In the genomic region with DNA sequence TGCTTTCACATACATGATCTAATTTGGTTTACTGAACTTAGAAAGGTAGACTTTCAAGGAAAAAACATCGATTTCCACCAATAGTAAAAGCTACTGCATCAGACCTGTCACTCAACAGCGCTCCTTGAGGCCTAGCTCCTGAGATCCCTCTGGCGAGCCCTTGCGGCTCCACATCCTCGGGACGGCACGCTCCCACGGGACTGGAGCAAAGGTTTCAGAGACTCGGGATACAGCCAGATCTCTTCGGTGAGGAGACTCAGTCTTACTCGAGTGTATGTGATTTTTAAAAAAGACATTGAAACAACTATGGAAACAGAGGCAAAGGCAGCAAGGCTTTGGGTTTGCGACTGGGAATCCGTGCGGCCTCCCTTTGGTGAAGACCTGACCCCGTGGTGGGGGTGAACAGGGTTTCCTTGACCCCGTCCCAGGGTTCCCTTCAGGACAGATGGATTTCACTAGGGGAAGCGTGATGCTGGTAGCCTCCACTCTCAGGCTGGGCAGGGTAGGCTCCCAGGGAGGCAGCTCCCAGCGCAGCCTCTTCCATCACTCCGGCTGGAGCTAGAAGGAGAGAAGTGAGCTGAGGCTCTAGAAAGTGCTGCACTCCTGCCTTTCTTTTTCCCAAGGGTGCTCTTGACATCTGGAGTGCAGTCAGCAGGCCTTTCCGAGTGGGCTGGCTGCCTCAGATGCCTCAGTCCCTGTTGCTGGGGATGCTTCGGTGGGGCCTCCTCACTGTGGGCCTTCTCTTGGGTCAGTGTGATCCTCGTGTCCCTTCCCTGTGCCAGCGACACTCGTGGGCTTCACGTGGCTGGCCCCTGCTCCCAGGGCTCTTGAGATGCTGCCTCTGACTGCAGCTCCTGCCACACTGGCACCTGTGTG, we compare ENCODE assay signal across 18 cellular contexts. TPM values are rescaled to one million over a fixed set of nuclear protein-coding genes. Genes with fewer than 3 reads are reported as not detected.
DNase-seq lines count a peak whose midpoint lies in the region; ATAC-seq and TF ChIP-seq lines count a peak whose summit lies in the region.
"Had no signal": no experiment of that assay in that cellular context is flagged by ENCODE, and none has a peak within 500 bp of the region (broad histone marks: within the 10 kb centered on the region; RNA-seq: fewer than 3 reads in every experiment).

No MANE protein-coding gene starts in this region.

- H3K18ac ChIP-seq in neuronal stem cell (ENCODE audit: low read length) = peak overlapping the region; percentile 42

- H2BK120ac ChIP-seq in neuronal stem cell (ENCODE audit: low read depth, low read length) = no peak overlapping the region

- H2BK12ac ChIP-seq in neuronal stem cell (ENCODE audit: low read length) = no peak overlapping the region

- ATAC-seq in GM23338 (peak; percentile 52), GM19397 (IDR thresholded peaks at IDR 0.05; ENCODE audit: unreplicated experiment) (no peak)
- ATAC-seq: GM12878 had no signal

- H3K27me3 Mint-ChIP-seq in activated naive CD4-positive, alpha-beta T cell treated with anti-CD3 and anti-CD28 coated beads for 36 hours (ENCODE audit: low read depth) = no peaks in the 10 kb centered on the region
- peaks cover 7% of the 10 kb centered on the region for H3K27me3 Mint-ChIP-seq in GM23338 (ENCODE audit: insufficient read depth, low read depth, poor library complexity)
- no peaks in the 10 kb centered on the region for H3K27me3 Mint-ChIP-seq in activated naive CD8-positive, alpha-beta T cell treated with anti-CD3 and anti-CD28 coated beads for 36 hours

- H4K20me1 ChIP-seq in GM23338 (replicated peaks; ENCODE audit: insufficient read depth) = no peaks in the 10 kb centered on the region

- H3K4me3 ChIP-seq in GM23338 (no peak overlapping the region), neuronal stem cell (ENCODE audit: low read length in 2 of 2) (no peak overlapping the region)
- H3K4me3 ChIP-seq: ascending aorta, GM12878, ovary, thoracic aorta had no signal

- no peaks in the 10 kb centered on the region for H3K9me3 ChIP-seq in neuronal stem cell (replicated peaks in 1 of 2; ENCODE audit: control insufficient read depth in 2 of 2, insufficient read depth in 1 of 2, low read depth in 1 of 2, low read length in 2 of 2)
- H3K9me3 ChIP-seq: ascending aorta, ovary, thoracic aorta had no signal

- H3K14ac ChIP-seq in neuronal stem cell (ENCODE audit: low read length) = no peak overlapping the region

- H3K36me3 ChIP-seq in GM23338 (ENCODE audit: insufficient read depth) = no peaks in the 10 kb centered on the region
- peaks cover 3 to 67% of the 10 kb centered on the region in 2 donors for H3K36me3 ChIP-seq in neuronal stem cell (replicated peaks in 1 of 2; ENCODE audit: control insufficient read depth in 2 of 2, insufficient read depth in 2 of 2, low read length in 2 of 2)
- H3K36me3 ChIP-seq: ovary had no signal

- H3K27ac ChIP-seq in GM23338 (ENCODE audit: low read depth) (no peak overlapping the region), neuronal stem cell (replicated peaks; ENCODE audit: low read length) (no peak overlapping the region)
- H3K27ac ChIP-seq: ascending aorta, ovary, thoracic aorta had no signal

- peaks cover 6% of the 10 kb centered on the region; the same call in 1 of the 2 replicates for H3K4me1 ChIP-seq in GM23338 (ENCODE audit: insufficient read depth)
- H3K4me1 ChIP-seq in neuronal stem cell (ENCODE audit: control insufficient read depth in 2 of 2, insufficient read depth in 1 of 2, low read depth in 1 of 2, low read length in 2 of 2) = peaks cover 2% of the 10 kb centered on the region in 2 donors

- no peak overlapping the region for H3K4me3 Mint-ChIP-seq in activated naive CD4-positive, alpha-beta T cell treated with anti-CD3 and anti-CD28 coated beads for 36 hours
- no peak overlapping the region for H3K4me3 Mint-ChIP-seq in GM23338
- no peak overlapping the region for H3K4me3 Mint-ChIP-seq in activated naive CD8-positive, alpha-beta T cell treated with anti-CD3 and anti-CD28 coated beads for 36 hours

- no peak overlapping the region for H3K9ac ChIP-seq in neuronal stem cell (ENCODE audit: low read depth, low read length, poor library complexity)

- no peaks in the 10 kb centered on the region for H3K9me2 ChIP-seq in GM23338 (ENCODE audit: insufficient read depth)

- H2AFZ ChIP-seq in GM23338 = no peak overlapping the region
- H2AFZ ChIP-seq in neuronal stem cell (ENCODE audit: low read length) = no peak overlapping the region

- H3K27me3 ChIP-seq in GM23338 (ENCODE audit: insufficient read depth) = peaks cover 10% of the 10 kb centered on the region; the same call in 1 of the 2 replicates
- H3K27me3 ChIP-seq in neuronal stem cell (ENCODE audit: control insufficient read depth in 3 of 3, insufficient read depth in 3 of 3, low read depth in 1 of 3, low read length in 3 of 3) = no peaks in the 10 kb centered on the region
- H3K27me3 ChIP-seq: ascending aorta, ovary had no signal

- H3F3A ChIP-seq in GM23338 (replicated peaks; ENCODE audit: low read depth) = peaks cover 7% of the 10 kb centered on the region; the same call in 1 of the 2 replicates

- no CpG with 5 or more reads among the region's 25 CpGs for WGBS in neuronal stem cell (ENCODE audit: extremely low coverage in 2 of 2, insufficient read length in 2 of 2, insufficient replicate concordance in 1 of 2), 2 donors

- peaks cover 20% of the 10 kb centered on the region for H3K36me3 Mint-ChIP-seq in activated naive CD4-positive, alpha-beta T cell treated with anti-CD3 and anti-CD28 coated beads for 36 hours (ENCODE audit: low read depth)
- H3K36me3 Mint-ChIP-seq in GM23338 (ENCODE audit: low read depth) = no peaks in the 10 kb centered on the region
- peaks cover 28% of the 10 kb centered on the region for H3K36me3 Mint-ChIP-seq in activated naive CD8-positive, alpha-beta T cell treated with anti-CD3 and anti-CD28 coated beads for 36 hours

- no peak overlapping the region for H3K23ac ChIP-seq in neuronal stem cell (ENCODE audit: low read depth, low read length, poor library complexity)

- DNase-seq in activated naive CD4-positive, alpha-beta T cell treated with anti-CD3 and anti-CD28 coated beads for 36 hours = no peak
- DNase-seq in activated naive CD4-positive, alpha-beta T cell (lab: John Stamatoyannopoulos, UW) = no peak
- DNase-seq in GM23338 (ENCODE audit: low spot score) (no peak), neuronal stem cell (ENCODE audit: low spot score) (no peak), DMS53 treated with DMSO at 0.1 percent for 48 hours (lab: John Stamatoyannopoulos, UW; ENCODE audit: unreplicated experiment) (no peak), middle frontal gyrus (ENCODE audit: extremely low spot score, low spot score) (no peak)
- no peak for DNase-seq in activated naive CD8-positive, alpha-beta T cell treated with anti-CD3 and anti-CD28 coated beads for 36 hours
- DNase-seq: GDM1; hippocampal formation; IMR-90; kidney glomerular epithelial cell; NCI-H1930; ovary; stimulated activated CD4-positive, alpha-beta T cell treated with anti-CD3 and anti-CD28 coated beads, Interleukin-2, amount 100 ng/mL, for 48 hours had no signal

- no peak overlapping the region for H2AK5ac ChIP-seq in neuronal stem cell (ENCODE audit: low read depth, low read length)

- peaks cover 91% of the 10 kb centered on the region for H3K4me1 Mint-ChIP-seq in activated naive CD4-positive, alpha-beta T cell treated with anti-CD3 and anti-CD28 coated beads for 36 hours (ENCODE audit: low read depth)
- H3K4me1 Mint-ChIP-seq in GM23338 = peaks cover 11% of the 10 kb centered on the region; the same call in 1 of the 3 replicates
- H3K4me1 Mint-ChIP-seq in activated naive CD8-positive, alpha-beta T cell treated with anti-CD3 and anti-CD28 coated beads for 36 hours = peaks cover 87% of the 10 kb centered on the region

- H2BK5ac ChIP-seq in neuronal stem cell (ENCODE audit: low read length) = no peak overlapping the region

- TF ChIP-seq CTCF in GM23338 (conservative IDR thresholded peaks at IDR 0.05; ENCODE audit: low read depth in 2 of 2) = 0 out of 4 replicates have a peak, but pooled peaks of 1 of the 2 experiments have one; percentile 8

- H3K79me1 ChIP-seq in neuronal stem cell (ENCODE audit: low read depth, low read length) = no peaks in the 10 kb centered on the region

- intact Hi-C loops in activated naive CD4-positive, alpha-beta T cell treated with anti-CD3 and anti-CD28 coated beads for 36 hours (cut with micrococcal nuclease) = no loop called here

- H2BK15ac ChIP-seq in neuronal stem cell (ENCODE audit: low read length) = no peak overlapping the region

- no peaks in the 10 kb centered on the region for H3K9me3 Mint-ChIP-seq in activated naive CD4-positive, alpha-beta T cell treated with anti-CD3 and anti-CD28 coated beads for 36 hours
- no peaks in the 10 kb centered on the region for H3K9me3 Mint-ChIP-seq in GM23338
- no peaks in the 10 kb centered on the region for H3K9me3 Mint-ChIP-seq in activated naive CD8-positive, alpha-beta T cell treated with anti-CD3 and anti-CD28 coated beads for 36 hours

- H3K4ac ChIP-seq in neuronal stem cell (ENCODE audit: low read length) = no peak overlapping the region

- no peaks in the 10 kb centered on the region for H3K79me2 ChIP-seq in GM23338 (replicated peaks; ENCODE audit: insufficient read depth)

- H3K27ac Mint-ChIP-seq in activated naive CD4-positive, alpha-beta T cell treated with anti-CD3 and anti-CD28 coated beads for 36 hours = peak overlapping the region; percentile 93
- no peak overlapping the region for H3K27ac Mint-ChIP-seq in GM23338
- H3K27ac Mint-ChIP-seq in activated naive CD8-positive, alpha-beta T cell treated with anti-CD3 and anti-CD28 coated beads for 36 hours = peak overlapping the region; percentile 92

- H3K4me2 ChIP-seq in GM23338 (no peak overlapping the region), neuronal stem cell (ENCODE audit: insufficient read depth, low read length, poor library complexity, severe bottlenecking) (no peak overlapping the region)

- H4K8ac ChIP-seq in neuronal stem cell (ENCODE audit: low read depth, low read length) = no peak overlapping the region

- H4K91ac ChIP-seq in neuronal stem cell (ENCODE audit: low read depth, low read length, poor library complexity) = no peak overlapping the region

- CTCF ChIA-PET in activated naive CD4-positive, alpha-beta T cell treated with anti-CD3 and anti-CD28 coated beads for 36 hours (lab: Charles Lee) = interaction anchor here (0.7 to 1.3 kb wide), 5 partner anchors 11 to 372 kb away, joined by 3 to 4 read pairs (median 3); no protein-coding TSS in a partner anchor

RNA-seq across cellular contexts. Expression of gene ATP6V0E2, which starts 5.8 kb away (rescaled TPM):
- total RNA-seq in activated naive CD4-positive, alpha-beta T cell treated with anti-CD3 and anti-CD28 coated beads for 36 hours = 10 to 100 TPM; 31.8 to 32.4 TPM
- 18.8 and 34.7 TPM in 2 replicates for total RNA-seq in GM23338 (2014; rRNA removed; shearing (Covaris generic))
- 14.8 and 15.6 TPM in 2 replicates for polyA plus RNA-seq in GM23338 (2016; fragmentation: Nextera tagmentation; extraction: Ambion mirVana)
- 10 to 100 TPM; 59.2 to 64.0 TPM for total RNA-seq in activated naive CD8-positive, alpha-beta T cell treated with anti-CD3 and anti-CD28 coated beads for 36 hours
- 63.8 TPM for polyA plus RNA-seq in neuronal stem cell (2013, experiment 1 of 2)
- 60.2 TPM for polyA plus RNA-seq in neuronal stem cell (2013, experiment 2 of 2)

RNA-seq across cellular contexts. Expression of gene ZNF862, which starts 29.8 kb away (rescaled TPM):
- total RNA-seq in activated naive CD4-positive, alpha-beta T cell treated with anti-CD3 and anti-CD28 coated beads for 36 hours = 10 to 100 TPM; 17.6 to 19.4 TPM
- total RNA-seq in GM23338 (2014; rRNA removed; shearing (Covaris generic)) = 1.6 and 2.3 TPM in 2 replicates
- 0.64 and 0.94 TPM in 2 replicates for polyA plus RNA-seq in GM23338 (2016; fragmentation: Nextera tagmentation; extraction: Ambion mirVana)
- total RNA-seq in activated naive CD8-positive, alpha-beta T cell treated with anti-CD3 and anti-CD28 coated beads for 36 hours = 1 to 10 TPM; 5.9 to 7.0 TPM
- 7.1 TPM for polyA plus RNA-seq in neuronal stem cell (2013, experiment 1 of 2)
- 6.8 TPM for polyA plus RNA-seq in neuronal stem cell (2013, experiment 2 of 2)
